17 cellular contexts compared by ENCODE assay signal in the genomic region with DNA sequence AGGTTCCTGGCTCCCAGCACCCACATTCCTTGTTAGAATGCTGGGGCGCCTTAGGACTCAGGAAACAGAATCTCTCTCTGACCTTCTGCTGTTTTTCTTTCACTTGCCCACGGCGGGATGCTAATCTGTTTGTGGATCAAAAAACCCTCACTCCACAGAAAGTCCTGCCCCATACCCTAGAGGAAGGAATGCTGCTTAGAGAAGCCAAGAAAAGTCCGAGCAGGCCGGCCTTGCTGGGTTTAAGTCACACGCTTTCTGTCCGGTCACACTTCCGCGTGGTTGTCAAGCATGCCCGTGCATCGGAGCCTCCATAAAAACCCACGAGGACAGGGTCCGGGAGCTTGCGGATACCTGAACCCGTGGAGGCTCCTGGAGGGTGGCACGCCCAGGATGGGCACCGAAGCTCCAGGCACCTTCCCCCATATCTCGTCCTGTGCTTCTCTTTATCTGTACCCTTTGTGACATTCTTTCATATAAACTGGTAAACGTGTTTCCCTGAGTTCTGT.
DNase-seq lines count a peak whose midpoint lies in the region; ATAC-seq and TF ChIP-seq lines count a peak whose summit lies in the region.
"Had no signal": no experiment of that assay in that cellular context is flagged by ENCODE, and none has a peak within 500 bp of the region (broad histone marks: within the 10 kb centered on the region; RNA-seq: fewer than 3 reads in every experiment).

No MANE protein-coding gene starts in this region.

- H3K27me3 ChIP-seq in BLaER1 = no peaks in the 10 kb centered on the region
- H3K27me3 ChIP-seq in DOHH2 (ENCODE audit: control insufficient read depth, low read length) = no peaks in the 10 kb centered on the region
- no peaks in the 10 kb centered on the region for H3K27me3 ChIP-seq in colonic mucosa
- no peaks in the 10 kb centered on the region for H3K27me3 ChIP-seq in MG63
- H3K27me3 ChIP-seq: BE2C had no signal

- no peak overlapping the region for H3K4me3 ChIP-seq in BLaER1
- no peak overlapping the region for H3K4me3 ChIP-seq in DOHH2 (ENCODE audit: low read length)
- H3K4me3 ChIP-seq in colonic mucosa = no peak overlapping the region
- no peak overlapping the region for H3K4me3 ChIP-seq in MG63
- H3K4me3 ChIP-seq: GM23248, K562, SK-N-MC had no signal

- TF ChIP-seq CTCF in DOHH2 (IDR thresholded peaks at IDR 0.05; ENCODE audit: low read depth, low read length, poor library complexity, severe bottlenecking) = no peak
- TF ChIP-seq CTCF in colonic mucosa (IDR thresholded peaks at IDR 0.05) = no peak
- TF ChIP-seq CTCF in neural crest cell (conservative IDR thresholded peaks at IDR 0.05) = no peak
- no peak for TF ChIP-seq CTCF in endothelial cell (IDR thresholded peaks at IDR 0.05; ENCODE audit: unreplicated experiment)

- H3K4me1 Mint-ChIP-seq in neural crest cell = peaks cover 34% of the 10 kb centered on the region
- peaks cover 16% of the 10 kb centered on the region for H3K4me1 Mint-ChIP-seq in activated naive CD8-positive, alpha-beta T cell treated with anti-CD3 and anti-CD28 coated beads, Interleukin-2, amount 50 U/mL, for 24 hours
- H3K4me1 Mint-ChIP-seq in endothelial cell (ENCODE audit: unreplicated experiment) = peaks cover 29% of the 10 kb centered on the region

- H3K36me3 Mint-ChIP-seq in neural crest cell (ENCODE audit: low read depth) = no peaks in the 10 kb centered on the region
- H3K36me3 Mint-ChIP-seq in activated naive CD8-positive, alpha-beta T cell treated with anti-CD3 and anti-CD28 coated beads, Interleukin-2, amount 50 U/mL, for 24 hours (ENCODE audit: low read depth) = peaks cover 2% of the 10 kb centered on the region
- peaks cover 5% of the 10 kb centered on the region for H3K36me3 Mint-ChIP-seq in endothelial cell (ENCODE audit: low read depth, unreplicated experiment)

- no peaks in the 10 kb centered on the region for H3K27me3 Mint-ChIP-seq in neural crest cell (ENCODE audit: low read depth)
- H3K27me3 Mint-ChIP-seq in activated naive CD8-positive, alpha-beta T cell treated with anti-CD3 and anti-CD28 coated beads, Interleukin-2, amount 50 U/mL, for 24 hours = no peaks in the 10 kb centered on the region
- peaks cover 12% of the 10 kb centered on the region for H3K27me3 Mint-ChIP-seq in endothelial cell (ENCODE audit: unreplicated experiment)

- peak overlapping the region; percentile 89 for H3K4me2 ChIP-seq in BLaER1
- peak overlapping the region; percentile 33; the same call in 1 of the 2 replicates for H3K4me2 ChIP-seq in DOHH2 (ENCODE audit: low read length)

- no peaks in the 10 kb centered on the region for H4K20me1 ChIP-seq in BLaER1
- no peaks in the 10 kb centered on the region for H4K20me1 ChIP-seq in DOHH2 (ENCODE audit: control insufficient read depth, insufficient read depth, low read depth, low read length)

- H3K27ac ChIP-seq in BLaER1 (peak overlapping the region; percentile 83), DOHH2 (ENCODE audit: low read depth, low read length) (no peak overlapping the region), colonic mucosa (peak overlapping the region; percentile 89)
- H3K27ac ChIP-seq: GM23248, SK-N-MC had no signal

- H3K4me3 Mint-ChIP-seq in neural crest cell = no peak overlapping the region
- no peak overlapping the region for H3K4me3 Mint-ChIP-seq in activated naive CD8-positive, alpha-beta T cell treated with anti-CD3 and anti-CD28 coated beads, Interleukin-2, amount 50 U/mL, for 24 hours
- H3K4me3 Mint-ChIP-seq in endothelial cell (ENCODE audit: unreplicated experiment) = no peak overlapping the region
- H3K4me3 Mint-ChIP-seq: CD8-positive, alpha-beta memory T cell had no signal

- intact Hi-C loops in colonic mucosa (cut with DNase I) = no loop called here

- no peaks in the 10 kb centered on the region for H3K79me2 ChIP-seq in DOHH2 (ENCODE audit: control insufficient read depth, low read length)

- H3K36me3 ChIP-seq in BLaER1 = no peaks in the 10 kb centered on the region
- H3K36me3 ChIP-seq in DOHH2 (ENCODE audit: control insufficient read depth, low read length) = no peaks in the 10 kb centered on the region
- H3K36me3 ChIP-seq in colonic mucosa = no peaks in the 10 kb centered on the region
- H3K36me3 ChIP-seq in MG63 = no peaks in the 10 kb centered on the region
- H3K36me3 ChIP-seq: BE2C had no signal

- peak overlapping the region; percentile 46 for H3K27ac Mint-ChIP-seq in neural crest cell (ENCODE audit: unreplicated experiment)
- H3K27ac Mint-ChIP-seq in activated naive CD8-positive, alpha-beta T cell treated with anti-CD3 and anti-CD28 coated beads, Interleukin-2, amount 50 U/mL, for 24 hours = no peak overlapping the region
- H3K27ac Mint-ChIP-seq in endothelial cell (ENCODE audit: unreplicated experiment) = no peak overlapping the region

- H3K9me3 ChIP-seq in BLaER1 (peaks cover 6% of the 10 kb centered on the region; the same call in 1 of the 2 replicates), DOHH2 (ENCODE audit: control insufficient read depth, insufficient read depth, low read length) (no peaks in the 10 kb centered on the region), colonic mucosa (no peaks in the 10 kb centered on the region), MG63 (no peaks in the 10 kb centered on the region)
- H3K9me3 ChIP-seq: BE2C had no signal

- DNase-seq in colonic mucosa = no peak
- DNase-seq in neural crest cell (ENCODE audit: low read depth, low spot score) = no peak
- no peak for DNase-seq in activated naive CD8-positive, alpha-beta T cell treated with anti-CD3 and anti-CD28 coated beads, Interleukin-2, amount 50 U/mL, for 24 hours
- no peak for DNase-seq in MG63
- DNase-seq in endothelial cell (ENCODE audit: low spot score) = no peak
- DNase-seq: CD8-positive, alpha-beta memory T cell; DMS79 treated with DMSO at 0.1 percent for 48 hours; NCI-H1048; NCI-H146; NCI-H510A treated with DMSO at 0.1 percent for 48 hours; NCI-H82 had no signal

- peaks cover 6% of the 10 kb centered on the region; the same call in 1 of the 2 replicates for H3F3A ChIP-seq in DOHH2 (ENCODE audit: control insufficient read depth, insufficient read depth)

- H3K9me3 Mint-ChIP-seq in neural crest cell = peaks cover 2% of the 10 kb centered on the region
- no peaks in the 10 kb centered on the region for H3K9me3 Mint-ChIP-seq in activated naive CD8-positive, alpha-beta T cell treated with anti-CD3 and anti-CD28 coated beads, Interleukin-2, amount 50 U/mL, for 24 hours
- no peaks in the 10 kb centered on the region for H3K9me3 Mint-ChIP-seq in endothelial cell (ENCODE audit: unreplicated experiment)
- H3K9me3 Mint-ChIP-seq: CD8-positive, alpha-beta memory T cell had no signal

- no peak for ATAC-seq in activated naive CD8-positive, alpha-beta T cell treated with anti-CD3 and anti-CD28 coated beads, Interleukin-2, amount 50 U/mL, for 24 hours

- H3K9ac ChIP-seq in BLaER1 (peak overlapping the region; percentile 62), colonic mucosa (ENCODE audit: low read depth in 2 of 2, low read length in 2 of 2) (peak overlapping the region in 1 of 2 donors; percentile 48)
- H3K9ac ChIP-seq: GM23248 had no signal

- H3K4me1 ChIP-seq in BLaER1 (peaks cover 87% of the 10 kb centered on the region), DOHH2 (ENCODE audit: control insufficient read depth, low read length) (peaks cover 35% of the 10 kb centered on the region), colonic mucosa (peaks cover 9% of the 10 kb centered on the region)
- H3K4me1 ChIP-seq: BE2C had no signal

- H3K9me2 ChIP-seq in DOHH2 (replicated peaks; ENCODE audit: control insufficient read depth, low read length) = no peaks in the 10 kb centered on the region
